In genomic region chr6:28922841-28923317, GRCh38 we compare ENCODE assay signal across 8 cellular contexts. TPM values are rescaled to one million over a fixed set of nuclear protein-coding genes. Genes with fewer than 3 reads are reported as not detected.
DNase-seq lines count a peak whose midpoint lies in the region; TF ChIP-seq lines count a peak whose summit lies in the region.

No MANE protein-coding gene starts in this region.

- no peaks in the 10 kb centered on the region for H3K9me3 ChIP-seq in endocrine pancreas (ENCODE audit: control insufficient read depth, low read length)
- H3K9me3 ChIP-seq in testis, result no peaks in the 10 kb centered on the region

- H3K36me3 ChIP-seq in endocrine pancreas (ENCODE audit: control insufficient read depth, insufficient read depth, low read length) (peaks cover 4% of the 10 kb centered on the region), testis (ENCODE audit: low read depth, missing control alignments) (no peaks in the 10 kb centered on the region)

- intact Hi-C loops in testis (cut with DNase I; ENCODE audit: low total_unique reads), result no loop called here

- DNase-seq in NCI-H345 (lab: John Stamatoyannopoulos, UW), result peak; percentile 49
- no peak for DNase-seq in NCI-H345 treated with DMSO at 0.1 percent for 48 hours (lab: John Stamatoyannopoulos, UW; ENCODE audit: unreplicated experiment)
- peak; percentile 19 for DNase-seq in HFFc6
- DNase-seq in NCI-H146 (lab: John Stamatoyannopoulos, UW), result peak; percentile 72
- DNase-seq in activated CD4-positive, alpha-beta T cell treated with anti-CD3 and anti-CD28 coated beads, Interleukin-2, amount 10 ng/mL, durations not matched to agents 7 days and 5 days, result peak; percentile 55
- peak; percentile 20 for DNase-seq in midbrain (lab: John Stamatoyannopoulos, UW)
- DNase-seq in testis, result peak; percentile 64

- no peaks in the 10 kb centered on the region for H3K27me3 ChIP-seq in endocrine pancreas (ENCODE audit: control insufficient read depth, insufficient read depth, low read length)
- H3K27me3 ChIP-seq in testis, result no peaks in the 10 kb centered on the region

- CTCF ChIA-PET in activated CD4-positive, alpha-beta T cell treated with anti-CD3 and anti-CD28 coated beads, Interleukin-2, amount 10 ng/mL, durations not matched to agents 7 days and 5 days (lab: Charles Lee), result interaction anchor here (0.7 to 3.5 kb wide), 13 partner anchors 9 to 93 kb away, joined by 3 to 15 read pairs (median 4); no protein-coding TSS in a partner anchor

- WGBS in testis, 2 donors, result 0% methylated on average over 20 to 33 of the region's 33 CpGs

- H3K9ac ChIP-seq in endocrine pancreas (ENCODE audit: control insufficient read depth, insufficient read depth, low read length), result peak overlapping the region; percentile 78

- no peaks in the 10 kb centered on the region for H3K4me1 ChIP-seq in endocrine pancreas (ENCODE audit: control insufficient read depth, insufficient read depth, low read length)
- peaks cover 18% of the 10 kb centered on the region for H3K4me1 ChIP-seq in testis

- no peaks in the 10 kb centered on the region; the same call in 1 of the 2 replicates for H3K27me3 Mint-ChIP-seq in HFFc6 (ENCODE audit: insufficient read depth)
- no peaks in the 10 kb centered on the region for H3K27me3 Mint-ChIP-seq in activated CD4-positive, alpha-beta T cell treated with anti-CD3 and anti-CD28 coated beads, Interleukin-2, amount 10 ng/mL, durations not matched to agents 7 days and 5 days

- peak overlapping the region; percentile 82 for H3K27ac Mint-ChIP-seq in HFFc6
- peak overlapping the region; percentile 93 for H3K27ac Mint-ChIP-seq in activated CD4-positive, alpha-beta T cell treated with anti-CD3 and anti-CD28 coated beads, Interleukin-2, amount 10 ng/mL, durations not matched to agents 7 days and 5 days

- TF ChIP-seq CTCF in HFFc6 (IDR thresholded peaks at IDR 0.05) (no peak), testis (IDR thresholded peaks at IDR 0.05) (no peak)

- H3K4me3 ChIP-seq in endocrine pancreas (ENCODE audit: control insufficient read depth, insufficient read depth, low read length) (peak overlapping the region; percentile 75), testis (peak overlapping the region; percentile 94 to 99)

- TF ChIP-seq POLR2A in testis (IDR thresholded peaks at IDR 0.05), result no peak

- no peaks in the 10 kb centered on the region for H3K9me3 Mint-ChIP-seq in HFFc6
- H3K9me3 Mint-ChIP-seq in activated CD4-positive, alpha-beta T cell treated with anti-CD3 and anti-CD28 coated beads, Interleukin-2, amount 10 ng/mL, durations not matched to agents 7 days and 5 days, result no peaks in the 10 kb centered on the region

- H3K36me3 Mint-ChIP-seq in HFFc6 (ENCODE audit: low read depth), result peaks cover 31% of the 10 kb centered on the region
- peaks cover 45% of the 10 kb centered on the region for H3K36me3 Mint-ChIP-seq in activated CD4-positive, alpha-beta T cell treated with anti-CD3 and anti-CD28 coated beads, Interleukin-2, amount 10 ng/mL, durations not matched to agents 7 days and 5 days (ENCODE audit: low read depth)

- peak overlapping the region; percentile 85 to 89 for H3K27ac ChIP-seq in testis

- H3K4me1 Mint-ChIP-seq in HFFc6 (ENCODE audit: low read depth), result peaks cover 26% of the 10 kb centered on the region
- H3K4me1 Mint-ChIP-seq in activated CD4-positive, alpha-beta T cell treated with anti-CD3 and anti-CD28 coated beads, Interleukin-2, amount 10 ng/mL, durations not matched to agents 7 days and 5 days, result peaks cover 46% of the 10 kb centered on the region

- POLR2A ChIA-PET in activated CD4-positive, alpha-beta T cell treated with anti-CD3 and anti-CD28 coated beads, Interleukin-2, amount 10 ng/mL, durations not matched to agents 7 days and 5 days (lab: Charles Lee), result interaction anchor here (1.2 kb wide), 1 partner anchor 64 kb away, joined by 4 read pairs; no protein-coding TSS in a partner anchor

- H3K4me3 Mint-ChIP-seq in HFFc6, result peak overlapping the region; percentile 93
- H3K4me3 Mint-ChIP-seq in activated CD4-positive, alpha-beta T cell treated with anti-CD3 and anti-CD28 coated beads, Interleukin-2, amount 10 ng/mL, durations not matched to agents 7 days and 5 days, result peak overlapping the region; percentile 89

RNA-seq across cellular contexts. Expression of gene TRIM27, which starts 0.9 kb away (rescaled TPM):
- 10 to 100 TPM; 35.9 to 40.6 (median 39.3) TPM for total RNA-seq in HFFc6 (2021; fragmentation: NEBNext Ultra II Directional; extraction: Animal tissue kit (Norgen Biotek cat#: 25700))
- total RNA-seq in activated CD4-positive, alpha-beta T cell treated with anti-CD3 and anti-CD28 coated beads, Interleukin-2, amount 10 ng/mL, durations not matched to agents 7 days and 5 days, result 10 to 100 TPM; 63.1 to 66.6 TPM
- total RNA-seq in testis, result 10 to 100 TPM; 61.4 to 81.2 TPM
- 29.8 TPM for polyA plus RNA-seq in testis (ENCODE audit: insufficient read depth, low read depth, low replicate concordance)
